34 cellular contexts compared by ENCODE assay signal in the genomic region with DNA sequence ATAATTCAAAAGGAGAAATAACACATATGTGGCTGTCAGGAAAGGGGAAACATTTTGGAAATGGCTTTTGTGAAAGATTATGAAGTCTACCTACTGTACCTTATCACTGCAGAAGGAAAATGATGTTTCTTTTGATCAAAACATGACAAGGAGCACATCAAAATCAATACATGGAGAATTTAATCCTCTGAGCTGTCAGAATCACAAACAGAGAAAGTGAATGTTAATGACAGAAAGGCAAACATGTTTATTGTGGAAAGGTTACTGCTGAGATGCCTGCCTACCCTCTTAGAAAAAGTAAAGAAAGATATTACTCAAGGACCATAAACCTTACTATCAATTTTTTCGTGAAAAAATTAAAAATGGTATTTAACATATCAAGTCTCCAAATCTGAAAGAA.
"Had no signal": no experiment of that assay in that cellular context is flagged by ENCODE, and none has a peak within 500 bp of the region (broad histone marks: within the 10 kb centered on the region; RNA-seq: fewer than 3 reads in every experiment).

No MANE protein-coding gene starts in this region.

- H3K27me3 ChIP-seq: MG63 had no signal

- DNase-seq: Karpas-422, Kasumi-1, KG1, MG63, MM.1S, MV-4-11, NCI-H1048, NCI-H1092, NCI-H1092 treated with DMSO at 0.1 percent for 48 hours, NCI-H1105, NCI-H1105 treated with DMSO at 0.1 percent for 48 hours, NCI-H1417, NCI-H1417 treated with DMSO at 0.1 percent for 48 hours, NCI-H1436, NCI-H1436 treated with DMSO at 0.1 percent for 48 hours, NCI-H146, NCI-H1694, NCI-H1694 treated with DMSO at 0.1 percent for 48 hours, NCI-H187, NCI-H187 treated with DMSO at 0.1 percent for 48 hours, NCI-H1930, NCI-H2029, NCI-H2029 treated with DMSO at 0.1 percent for 48 hours, NCI-H2081, NCI-H2081 treated with DMSO at 0.1 percent for 48 hours, NCI-H2107, NCI-H2171, NCI-H2171 treated with DMSO at 0.1 percent for 48 hours, NCI-H2227 treated with DMSO at 0.1 percent for 48 hours, NCI-H226, NCI-H345, NCI-H446, NCI-H446 treated with DMSO at 0.1 percent for 48 hours had no signal

- H3K4me3 ChIP-seq: MG63 had no signal

- H3K9ac ChIP-seq: KMS-11 had no signal

- H3K27ac ChIP-seq: KMS-11 had no signal

- H3K4me2 ChIP-seq: KMS-11 had no signal

- H3K36me3 ChIP-seq: MG63 had no signal

- H3K9me3 ChIP-seq: MG63 had no signal
